In genomic region chr22:19607198-19608113, GRCh38 we compare ENCODE assay signal across 8 cellular contexts.
A peak's percentile ranks its signal among the peaks of the same experiment; 100 is the strongest.
DNase-seq lines count a peak whose midpoint lies in the region; ATAC-seq, FAIRE-seq and TF ChIP-seq lines count a peak whose summit lies in the region.

No MANE protein-coding gene starts in this region.

- no peak overlapping the region for H3K4me2 ChIP-seq in hepatocyte

- no peak overlapping the region for H3K4me3 Mint-ChIP-seq in activated CD8-positive, alpha-beta memory T cell treated with anti-CD3 and anti-CD28 coated beads, Interleukin-2, amount 10 ng/mL, durations not matched to agents 7 days and 5 days
- H3K4me3 Mint-ChIP-seq in type B pancreatic cell = no peak overlapping the region

- H3K27me3 ChIP-seq in hepatocyte = peaks cover 5% of the 10 kb centered on the region

- peak; percentile 85 for FAIRE-seq in urothelium cell line (lab: Jason Lieb, UNC)

- CTCF ChIA-PET in activated CD8-positive, alpha-beta memory T cell treated with anti-CD3 and anti-CD28 coated beads, Interleukin-2, amount 10 ng/mL, durations not matched to agents 7 days and 5 days (lab: Charles Lee) = no interaction called here

- H3K36me3 Mint-ChIP-seq in activated CD8-positive, alpha-beta memory T cell treated with anti-CD3 and anti-CD28 coated beads, Interleukin-2, amount 10 ng/mL, durations not matched to agents 7 days and 5 days = no peaks in the 10 kb centered on the region
- H3K36me3 Mint-ChIP-seq in type B pancreatic cell = no peaks in the 10 kb centered on the region

- H2AFZ ChIP-seq in hepatocyte = no peak overlapping the region

- H3K4me3 ChIP-seq in hepatocyte = no peak overlapping the region

- TF ChIP-seq CTCF in hepatocyte (IDR thresholded peaks at IDR 0.05; ENCODE audit: poor library complexity) (no peak), type B pancreatic cell (conservative IDR thresholded peaks at IDR 0.05) (no peak)

- no peaks in the 10 kb centered on the region for H3K9me3 Mint-ChIP-seq in activated CD8-positive, alpha-beta memory T cell treated with anti-CD3 and anti-CD28 coated beads, Interleukin-2, amount 10 ng/mL, durations not matched to agents 7 days and 5 days (ENCODE audit: low read depth)
- no peaks in the 10 kb centered on the region for H3K9me3 Mint-ChIP-seq in type B pancreatic cell

- no peaks in the 10 kb centered on the region for H3K79me2 ChIP-seq in hepatocyte

- H3K9me3 ChIP-seq in hepatocyte (ENCODE audit: low read depth) = no peaks in the 10 kb centered on the region

- ATAC-seq in activated CD8-positive, alpha-beta memory T cell treated with anti-CD3 and anti-CD28 coated beads, Interleukin-2, amount 10 ng/mL, durations not matched to agents 7 days and 5 days = no peak
- ATAC-seq in GM18909 (IDR thresholded peaks at IDR 0.05; ENCODE audit: poor library complexity, unreplicated experiment) = no peak

- H3K27ac Mint-ChIP-seq in activated CD8-positive, alpha-beta memory T cell treated with anti-CD3 and anti-CD28 coated beads, Interleukin-2, amount 10 ng/mL, durations not matched to agents 7 days and 5 days = no peak overlapping the region
- no peak overlapping the region for H3K27ac Mint-ChIP-seq in type B pancreatic cell

- H3K4me1 ChIP-seq in hepatocyte (ENCODE audit: insufficient read depth) = no peaks in the 10 kb centered on the region

- WGBS in hepatocyte (ENCODE audit: low lambda C conversion rate, missing lambda C conversion rate) = 54% methylated on average over 28 of the region's 29 CpGs

- H3K27me3 Mint-ChIP-seq in activated CD8-positive, alpha-beta memory T cell treated with anti-CD3 and anti-CD28 coated beads, Interleukin-2, amount 10 ng/mL, durations not matched to agents 7 days and 5 days = peaks cover 34% of the 10 kb centered on the region
- H3K27me3 Mint-ChIP-seq in type B pancreatic cell = peaks cover 23% of the 10 kb centered on the region

- no peaks in the 10 kb centered on the region for H3K9me2 ChIP-seq in hepatocyte (replicated peaks; ENCODE audit: insufficient read depth)

- H3K36me3 ChIP-seq in hepatocyte (replicated peaks; ENCODE audit: insufficient read depth, low read depth) = no peaks in the 10 kb centered on the region

- peaks cover 21% of the 10 kb centered on the region for H3K4me1 Mint-ChIP-seq in activated CD8-positive, alpha-beta memory T cell treated with anti-CD3 and anti-CD28 coated beads, Interleukin-2, amount 10 ng/mL, durations not matched to agents 7 days and 5 days
- H3K4me1 Mint-ChIP-seq in type B pancreatic cell (ENCODE audit: unreplicated experiment) = no peaks in the 10 kb centered on the region

- no peaks in the 10 kb centered on the region for H4K20me1 ChIP-seq in hepatocyte (ENCODE audit: insufficient read depth, poor library complexity, severe bottlenecking)

- peak overlapping the region; percentile 31 for H3K27ac ChIP-seq in hepatocyte

- DNase-seq in activated CD8-positive, alpha-beta memory T cell treated with anti-CD3 and anti-CD28 coated beads, Interleukin-2, amount 50 U/mL, for 48 hours = peak; percentile 60
- no peak for DNase-seq in activated CD8-positive, alpha-beta memory T cell treated with anti-CD3 and anti-CD28 coated beads, Interleukin-2, amount 10 ng/mL, durations not matched to agents 7 days and 5 days
- DNase-seq in activated T-cell treated with anti-CD3 and anti-CD28 coated beads, Interleukin-2, amount 50 U/mL, for 1 hour = peak; percentile 48
- DNase-seq in hepatocyte (ENCODE audit: low spot score) = peak; percentile 63
- peak; percentile 39 for DNase-seq in urothelium cell line (ENCODE audit: low spot score)
- DNase-seq in T1000 (lab: John Stamatoyannopoulos, UW) = no peak
- DNase-seq in type B pancreatic cell (ENCODE audit: extremely low spot score, unreplicated experiment) = no peak

Comparison
In these comparisons a context has a peak if more than half of its experiments do, and no peak if none do; other contexts are left out.
1. DNase-seq: peak in activated CD8-positive, alpha-beta memory T cell treated with anti-CD3 and anti-CD28 coated beads, Interleukin-2, amount 50 U/mL, for 48 hours (single experiment), activated T-cell treated with anti-CD3 and anti-CD28 coated beads, Interleukin-2, amount 50 U/mL, for 1 hour (single experiment), hepatocyte (single experiment) and urothelium cell line (single experiment); none in activated CD8-positive, alpha-beta memory T cell treated with anti-CD3 and anti-CD28 coated beads, Interleukin-2, amount 10 ng/mL, durations not matched to agents 7 days and 5 days (single experiment), T1000 (single experiment) and type B pancreatic cell (single experiment).